1 cellular context compared by ENCODE assay signal in genomic region chr11:47213985-47214564, GRCh38.
TF ChIP-seq lines count a peak whose summit lies in the region.

No MANE protein-coding gene starts in this region.

TF ChIP-seq in HepG2, 621 proteins besides CTCF, POLR2A, EP300 and RAD21 (continued from another document and continues in another):
- TF ChIP-seq, protein P1, sequence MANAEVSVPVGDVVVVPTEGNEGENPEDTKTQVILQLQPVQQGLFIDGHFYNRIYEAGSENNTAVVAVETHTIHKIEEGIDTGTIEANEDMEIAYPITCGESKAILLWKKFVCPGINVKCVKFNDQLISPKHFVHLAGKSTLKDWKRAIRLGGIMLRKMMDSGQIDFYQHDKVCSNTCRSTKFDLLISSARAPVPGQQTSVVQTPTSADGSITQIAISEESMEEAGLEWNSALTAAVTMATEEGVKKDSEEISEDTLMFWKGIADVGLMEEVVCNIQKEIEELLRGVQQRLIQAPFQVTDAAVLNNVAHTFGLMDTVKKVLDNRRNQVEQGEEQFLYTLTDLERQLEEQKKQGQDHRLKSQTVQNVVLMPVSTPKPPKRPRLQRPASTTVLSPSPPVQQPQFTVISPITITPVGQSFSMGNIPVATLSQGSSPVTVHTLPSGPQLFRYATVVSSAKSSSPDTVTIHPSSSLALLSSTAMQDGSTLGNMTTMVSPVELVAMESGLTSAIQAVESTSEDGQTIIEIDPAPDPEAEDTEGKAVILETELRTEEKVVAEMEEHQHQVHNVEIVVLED (CRISPR knock-in tag; IDR thresholded peaks at IDR 0.05; ENCODE audit: borderline replicate concordance), result no peak
- TF ChIP-seq ZNF574 (CRISPR knock-in tag; IDR thresholded peaks at IDR 0.05), result no peak
- no peak for TF ChIP-seq IRX3 (CRISPR knock-in tag; IDR thresholded peaks at IDR 0.05; ENCODE audit: borderline replicate concordance, low read depth)
- TF ChIP-seq ZMAT3 (CRISPR knock-in tag; conservative IDR thresholded peaks at IDR 0.05), result no peak
- TF ChIP-seq RFX1 (IDR thresholded peaks at IDR 0.05), result no peak
- TF ChIP-seq SRSF1 (optimal IDR thresholded peaks at IDR 0.05; ENCODE audit: low read depth, low read length), result peak; percentile 54
- TF ChIP-seq KMT2B (CRISPR knock-in tag; IDR thresholded peaks at IDR 0.05), result no peak
- no peak for TF ChIP-seq IRF1 (CRISPR knock-in tag; IDR thresholded peaks at IDR 0.05; ENCODE audit: low read depth)
- no peak for TF ChIP-seq ATF6 (CRISPR knock-in tag; conservative IDR thresholded peaks at IDR 0.05)
- TF ChIP-seq ZNF468 (CRISPR knock-in tag; IDR thresholded peaks at IDR 0.05), result no peak
- TF ChIP-seq THAP11 (CRISPR knock-in tag; IDR thresholded peaks at IDR 0.05), result no peak
- no peak for TF ChIP-seq ZMYM4 (CRISPR knock-in tag; IDR thresholded peaks at IDR 0.05)
- TF ChIP-seq NFE2L1 (CRISPR knock-in tag; IDR thresholded peaks at IDR 0.05; ENCODE audit: borderline replicate concordance), result no peak
- TF ChIP-seq GFI1 (CRISPR knock-in tag; IDR thresholded peaks at IDR 0.05; ENCODE audit: borderline replicate concordance), result no peak
- TF ChIP-seq, protein P2, sequence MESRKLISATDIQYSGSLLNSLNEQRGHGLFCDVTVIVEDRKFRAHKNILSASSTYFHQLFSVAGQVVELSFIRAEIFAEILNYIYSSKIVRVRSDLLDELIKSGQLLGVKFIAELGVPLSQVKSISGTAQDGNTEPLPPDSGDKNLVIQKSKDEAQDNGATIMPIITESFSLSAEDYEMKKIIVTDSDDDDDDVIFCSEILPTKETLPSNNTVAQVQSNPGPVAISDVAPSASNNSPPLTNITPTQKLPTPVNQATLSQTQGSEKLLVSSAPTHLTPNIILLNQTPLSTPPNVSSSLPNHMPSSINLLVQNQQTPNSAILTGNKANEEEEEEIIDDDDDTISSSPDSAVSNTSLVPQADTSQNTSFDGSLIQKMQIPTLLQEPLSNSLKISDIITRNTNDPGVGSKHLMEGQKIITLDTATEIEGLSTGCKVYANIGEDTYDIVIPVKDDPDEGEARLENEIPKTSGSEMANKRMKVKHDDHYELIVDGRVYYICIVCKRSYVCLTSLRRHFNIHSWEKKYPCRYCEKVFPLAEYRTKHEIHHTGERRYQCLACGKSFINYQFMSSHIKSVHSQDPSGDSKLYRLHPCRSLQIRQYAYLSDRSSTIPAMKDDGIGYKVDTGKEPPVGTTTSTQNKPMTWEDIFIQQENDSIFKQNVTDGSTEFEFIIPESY (CRISPR knock-in tag; IDR thresholded peaks at IDR 0.05), result no peak
- no peak for TF ChIP-seq RBM39 (IDR thresholded peaks at IDR 0.05; ENCODE audit: low read depth, low read length, poor library complexity, severe bottlenecking)
- no peak for TF ChIP-seq ZNF142 (CRISPR knock-in tag; IDR thresholded peaks at IDR 0.05)
- no peak for TF ChIP-seq ELF1 (CRISPR knock-in tag; IDR thresholded peaks at IDR 0.05)
- TF ChIP-seq ZNF83 (CRISPR knock-in tag; IDR thresholded peaks at IDR 0.05; ENCODE audit: borderline replicate concordance), result no peak
- TF ChIP-seq ZSCAN12 (CRISPR knock-in tag; IDR thresholded peaks at IDR 0.05), result no peak
- no peak for TF ChIP-seq MXD4 (CRISPR knock-in tag; IDR thresholded peaks at IDR 0.05)
- TF ChIP-seq, protein P3, sequence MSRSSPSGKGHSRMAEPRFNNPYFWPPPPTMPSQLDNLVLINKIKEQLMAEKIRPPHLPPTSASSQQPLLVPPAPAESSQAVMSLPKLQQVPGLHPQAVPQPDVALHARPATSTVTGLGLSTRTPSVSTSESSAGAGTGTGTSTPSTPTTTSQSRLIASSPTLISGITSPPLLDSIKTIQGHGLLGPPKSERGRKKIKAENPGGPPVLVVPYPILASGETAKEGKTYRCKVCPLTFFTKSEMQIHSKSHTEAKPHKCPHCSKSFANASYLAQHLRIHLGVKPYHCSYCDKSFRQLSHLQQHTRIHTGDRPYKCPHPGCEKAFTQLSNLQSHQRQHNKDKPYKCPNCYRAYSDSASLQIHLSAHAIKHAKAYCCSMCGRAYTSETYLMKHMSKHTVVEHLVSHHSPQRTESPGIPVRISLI (CRISPR knock-in tag; IDR thresholded peaks at IDR 0.05; ENCODE audit: borderline replicate concordance), result peak; percentile 46; the same call in 1 of the 2 replicates
- no peak for TF ChIP-seq ARNT2 (CRISPR knock-in tag; IDR thresholded peaks at IDR 0.05; ENCODE audit: low read depth)
- no peak for TF ChIP-seq SMARCC2 (IDR thresholded peaks at IDR 0.05)
- no peak for TF ChIP-seq PRDM15 (CRISPR knock-in tag; IDR thresholded peaks at IDR 0.05)
- TF ChIP-seq, protein P4, sequence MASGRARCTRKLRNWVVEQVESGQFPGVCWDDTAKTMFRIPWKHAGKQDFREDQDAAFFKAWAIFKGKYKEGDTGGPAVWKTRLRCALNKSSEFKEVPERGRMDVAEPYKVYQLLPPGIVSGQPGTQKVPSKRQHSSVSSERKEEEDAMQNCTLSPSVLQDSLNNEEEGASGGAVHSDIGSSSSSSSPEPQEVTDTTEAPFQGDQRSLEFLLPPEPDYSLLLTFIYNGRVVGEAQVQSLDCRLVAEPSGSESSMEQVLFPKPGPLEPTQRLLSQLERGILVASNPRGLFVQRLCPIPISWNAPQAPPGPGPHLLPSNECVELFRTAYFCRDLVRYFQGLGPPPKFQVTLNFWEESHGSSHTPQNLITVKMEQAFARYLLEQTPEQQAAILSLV (CRISPR knock-in tag; IDR thresholded peaks at IDR 0.05; ENCODE audit: borderline replicate concordance), result no peak
- peak; percentile 36; the same call in 1 of the 2 replicates for TF ChIP-seq CREM (IDR thresholded peaks at IDR 0.05)
- TF ChIP-seq CREM (CRISPR knock-in tag; IDR thresholded peaks at IDR 0.05), result no peak
- peak; percentile 37; the same call in 1 of the 2 replicates for TF ChIP-seq DRAP1 (CRISPR knock-in tag; IDR thresholded peaks at IDR 0.05)
- TF ChIP-seq NFRKB (IDR thresholded peaks at IDR 0.05), result no peak
- TF ChIP-seq SALL1 (CRISPR knock-in tag; IDR thresholded peaks at IDR 0.05), result no peak
- no peak for TF ChIP-seq PRMT3 (CRISPR knock-in tag; IDR thresholded peaks at IDR 0.05; ENCODE audit: borderline replicate concordance, low read depth)
- no peak for TF ChIP-seq BATF2 (CRISPR knock-in tag; IDR thresholded peaks at IDR 0.05)
- TF ChIP-seq RFXANK (CRISPR knock-in tag; IDR thresholded peaks at IDR 0.05), result peak; percentile 96
- TF ChIP-seq BRD4 (CRISPR knock-in tag; IDR thresholded peaks at IDR 0.05), result no peak
- 0 out of 2 replicates have a peak, but pooled peaks have one; percentile 29 for TF ChIP-seq ZNF331 (CRISPR knock-in tag; IDR thresholded peaks at IDR 0.05)
- TF ChIP-seq NR3C1 (CRISPR knock-in tag; IDR thresholded peaks at IDR 0.05), result no peak
- no peak for TF ChIP-seq ZNF790 (CRISPR knock-in tag; IDR thresholded peaks at IDR 0.05; ENCODE audit: borderline replicate concordance)
